In genomic region chr4:123807866-123808265, GRCh38 we compare ENCODE assay signal across 25 cellular contexts.
"Had no signal": no experiment of that assay in that cellular context is flagged by ENCODE, and none has a peak within 500 bp of the region (broad histone marks: within the 10 kb centered on the region; RNA-seq: fewer than 3 reads in every experiment).

No MANE protein-coding gene starts in this region.

- DNase-seq: activated CD4-positive, alpha-beta memory T cell treated with anti-CD3 and anti-CD28 coated beads for 36 hours; activated CD4-positive, alpha-beta T cell treated with anti-CD3 and anti-CD28 coated beads for 36 hours; activated CD4-positive, alpha-beta T cell treated with anti-CD3 and anti-CD28 coated beads, Interleukin-2, amount 10 ng/mL, durations not matched to agents 24 days and 14 days; activated CD4-positive, CD25-positive, alpha-beta regulatory T cell; activated CD4-positive, CD25-positive, alpha-beta regulatory T cell treated with anti-CD3 and anti-CD28 coated beads, Interleukin-2, amount 50 U/mL, for 72 hours; activated CD8-positive, alpha-beta memory T cell treated with anti-CD3 and anti-CD28 coated beads, Interleukin-2, amount 10 ng/mL, durations not matched to agents 7 days and 5 days; activated CD8-positive, alpha-beta memory T cell treated with anti-CD3 and anti-CD28 coated beads, Interleukin-2, amount 50 U/mL, for 4 hours; activated CD8-positive, alpha-beta T cell treated with anti-CD3 and anti-CD28 coated beads, Interleukin-2, amount 10 ng/mL, durations not matched to agents 7 days and 5 days; activated effector memory CD4-positive, alpha-beta T cell treated with anti-CD3 and anti-CD28 coated beads, Interleukin-2, amount 50 U/mL, for 16 hours; activated naive CD4-positive, alpha-beta T cell treated with anti-CD3 and anti-CD28 coated beads, Interleukin-2, amount 10 ng/mL, durations not matched to agents 7 days and 5 days; activated naive CD8-positive, alpha-beta T cell treated with anti-CD3 and anti-CD28 coated beads, Interleukin-2, amount 10 ng/mL, durations not matched to agents 7 days and 5 days; activated T-cell treated with anti-CD3 and anti-CD28 coated beads, Interleukin-2, amount 50 U/mL, for 1 hour; activated T-cell treated with anti-CD3 and anti-CD28 coated beads, Interleukin-2, amount 50 U/mL, for 48 hours; central memory CD4-positive, alpha-beta T cell; cerebellar nuclear complex; colonic mucosa; effector memory CD4-positive, alpha-beta T cell; endodermal cell; foreskin fibroblast; head of caudate nucleus; hippocampal formation had no signal

- H3K4me3 ChIP-seq: ascending aorta, breast epithelium, cardiac muscle cell, colonic mucosa had no signal

- H3K4me1 ChIP-seq: ascending aorta, breast epithelium, colonic mucosa had no signal

- H3K36me3 ChIP-seq: ascending aorta, breast epithelium, cardiac muscle cell, colonic mucosa had no signal

- H3K9me3 ChIP-seq: ascending aorta, breast epithelium, colonic mucosa had no signal

- H3K27ac ChIP-seq: ascending aorta, breast epithelium, cardiac muscle cell, colonic mucosa had no signal

- H3K27me3 ChIP-seq: ascending aorta, breast epithelium, cardiac muscle cell, colonic mucosa had no signal

- FAIRE-seq: frontal cortex had no signal
